ENCODE assay signal across 26 cellular contexts in genomic region chr10:120459185-120459584, GRCh38. TPM values are rescaled to one million over a fixed set of nuclear protein-coding genes. Genes with fewer than 3 reads are reported as not detected.
A peak's percentile ranks its signal among the peaks of the same experiment; 100 is the strongest.
DNase-seq lines count a peak whose midpoint lies in the region; ATAC-seq and TF ChIP-seq lines count a peak whose summit lies in the region.
"Had no signal": no experiment of that assay in that cellular context is flagged by ENCODE, and none has a peak within 500 bp of the region (broad histone marks: within the 10 kb centered on the region; RNA-seq: fewer than 3 reads in every experiment).

No MANE protein-coding gene starts in this region.

- H3K36me3 Mint-ChIP-seq in endodermal cell (ENCODE audit: low read depth), result no peaks in the 10 kb centered on the region
- no peaks in the 10 kb centered on the region for H3K36me3 Mint-ChIP-seq in CD8-positive, alpha-beta memory T cell
- H3K36me3 Mint-ChIP-seq: activated naive CD8-positive, alpha-beta T cell; mesothelial cell of epicardium; naive thymus-derived CD8-positive, alpha-beta T cell; stimulated activated naive B cell treated with anti-CD40 and anti-IgM and Interleukin-4, amounts not matched to agents 10 μg/mL and 1 μg/mL and 100 μg/mL, for 72 hours had no signal

- H3K4me3 ChIP-seq in endodermal cell (ENCODE audit: low read length) (peak overlapping the region; percentile 39), ascending aorta (no peak overlapping the region), PC-9 (no peak overlapping the region)
- H3K4me3 ChIP-seq in CD8-positive, alpha-beta memory T cell (ENCODE audit: low read length), result no peak overlapping the region
- H3K4me3 ChIP-seq: right atrium auricular region, thoracic aorta had no signal

- no peak overlapping the region for H3K27ac ChIP-seq in endodermal cell (ENCODE audit: low read depth, low read length)
- H3K27ac ChIP-seq in ascending aorta, result no peak overlapping the region
- H3K27ac ChIP-seq in PC-9, result no peak overlapping the region
- no peak overlapping the region for H3K27ac ChIP-seq in CD8-positive, alpha-beta memory T cell (ENCODE audit: low read depth, low read length)
- H3K27ac ChIP-seq: KMS-11, right atrium auricular region, thoracic aorta had no signal

- H3K27me3 Mint-ChIP-seq in endodermal cell (ENCODE audit: insufficient read depth), result peaks cover 39% of the 10 kb centered on the region
- H3K27me3 Mint-ChIP-seq in CD8-positive, alpha-beta memory T cell, result peaks cover 26 to 41% of the 10 kb centered on the region in 2 donors

- TF ChIP-seq CTCF in endodermal cell (conservative IDR thresholded peaks at IDR 0.05) (no peak), ascending aorta (IDR thresholded peaks at IDR 0.05) (no peak), PC-9 (conservative IDR thresholded peaks at IDR 0.05) (no peak)

- no peak overlapping the region for H3K27ac Mint-ChIP-seq in endodermal cell
- H3K27ac Mint-ChIP-seq in CD8-positive, alpha-beta memory T cell, result no peak overlapping the region
- H3K27ac Mint-ChIP-seq: activated CD4-positive, alpha-beta memory T cell treated with anti-CD3 and anti-CD28 coated beads, Interleukin-2, amount 10 ng/mL, durations not matched to agents 7 days and 5 days; activated naive CD8-positive, alpha-beta T cell; CD14-positive monocyte; mesothelial cell of epicardium; naive thymus-derived CD8-positive, alpha-beta T cell; stimulated activated naive B cell treated with anti-CD40 and anti-IgM and Interleukin-4, amounts not matched to agents 10 μg/mL and 1 μg/mL and 100 μg/mL, for 72 hours had no signal

- POLR2A ChIA-PET in PC-9 (lab: Charles Lee; ENCODE audit: unreplicated experiment), result no interaction called here
- POLR2A ChIA-PET in CD8-positive, alpha-beta memory T cell (lab: Charles Lee), result no interaction called here

- peaks cover 20% of the 10 kb centered on the region for H3K4me1 ChIP-seq in endodermal cell (ENCODE audit: control insufficient read depth, insufficient read depth, low read length)
- H3K4me1 ChIP-seq in ascending aorta, result peaks cover 0 to 7% of the 10 kb centered on the region in 2 donors
- H3K4me1 ChIP-seq in PC-9 (replicated peaks; ENCODE audit: insufficient read depth), result no peaks in the 10 kb centered on the region
- no peaks in the 10 kb centered on the region for H3K4me1 ChIP-seq in CD8-positive, alpha-beta memory T cell (ENCODE audit: insufficient read depth, low read length)

- CTCF ChIA-PET in PC-9 (lab: Charles Lee), result no interaction called here
- CTCF ChIA-PET in CD8-positive, alpha-beta memory T cell (lab: Charles Lee), result no interaction called here

- H3K79me2 ChIP-seq in PC-9 (ENCODE audit: low read depth), result no peaks in the 10 kb centered on the region

- H4K20me1 ChIP-seq in PC-9 (ENCODE audit: insufficient read depth), result no peaks in the 10 kb centered on the region

- H3K36me3 ChIP-seq in endodermal cell (ENCODE audit: control insufficient read depth, insufficient read depth, low read length) (no peaks in the 10 kb centered on the region), ascending aorta (no peaks in the 10 kb centered on the region), PC-9 (ENCODE audit: low read depth) (no peaks in the 10 kb centered on the region)
- H3K36me3 ChIP-seq in CD8-positive, alpha-beta memory T cell (ENCODE audit: insufficient read depth, low read length), result no peaks in the 10 kb centered on the region
- H3K36me3 ChIP-seq: right atrium auricular region, thoracic aorta had no signal

- 70 to 73% methylated on average over 5 of the region's 5 CpGs for whole genome bisulfite sequencing in endodermal cell (ENCODE audit: insufficient coverage in 1 of 2, insufficient read length in 1 of 2), 2 experiments

- peaks cover 40% of the 10 kb centered on the region for H3K4me1 Mint-ChIP-seq in endodermal cell
- no peaks in the 10 kb centered on the region for H3K4me1 Mint-ChIP-seq in CD8-positive, alpha-beta memory T cell

- no peaks in the 10 kb centered on the region for H3K9me2 ChIP-seq in PC-9 (ENCODE audit: insufficient read depth)

- intact Hi-C loops in ascending aorta (cut with DNase I) (no loop called here), PC-9 (cut with micrococcal nuclease; ENCODE audit: unreplicated experiment) (no loop called here)

- H3F3A ChIP-seq in PC-9 (ENCODE audit: insufficient read depth, low read depth), result no peaks in the 10 kb centered on the region

- BruUV-seq in PC-9 (replicated peaks; lab: Mats Ljungman, UMichigan), result no TSS peak

- no peak for ATAC-seq in GM18520 (IDR thresholded peaks at IDR 0.05; ENCODE audit: unreplicated experiment)
- ATAC-seq: left lobe of liver; naive thymus-derived CD8-positive, alpha-beta T cell; stimulated activated naive B cell treated with anti-CD40 and anti-IgM and Interleukin-4, amounts not matched to agents 10 μg/mL and 1 μg/mL and 100 μg/mL, for 72 hours had no signal

- H2AFZ ChIP-seq in PC-9, result no peak overlapping the region

- H3K4me2 ChIP-seq in PC-9, result no peak overlapping the region
- H3K4me2 ChIP-seq: KMS-11 had no signal

- no peaks in the 10 kb centered on the region for H3K9me3 ChIP-seq in endodermal cell (ENCODE audit: control insufficient read depth, low read length)
- no peaks in the 10 kb centered on the region for H3K9me3 ChIP-seq in ascending aorta
- no peaks in the 10 kb centered on the region for H3K9me3 ChIP-seq in PC-9 (ENCODE audit: insufficient read depth, low read depth)
- H3K9me3 ChIP-seq in CD8-positive, alpha-beta memory T cell (ENCODE audit: low read length), result no peaks in the 10 kb centered on the region
- H3K9me3 ChIP-seq: right atrium auricular region, thoracic aorta had no signal

- peaks cover 32% of the 10 kb centered on the region for H3K27me3 ChIP-seq in endodermal cell (ENCODE audit: control insufficient read depth, insufficient read depth, low read length, poor library complexity, severe bottlenecking)
- peaks cover 5% of the 10 kb centered on the region for H3K27me3 ChIP-seq in ascending aorta
- no peaks in the 10 kb centered on the region for H3K27me3 ChIP-seq in PC-9 (ENCODE audit: insufficient read depth, low read depth)
- H3K27me3 ChIP-seq in CD8-positive, alpha-beta memory T cell (ENCODE audit: insufficient read depth, low read length, poor library complexity, severe bottlenecking), result no peaks in the 10 kb centered on the region

- DNase-seq in COLO829 (ENCODE audit: low spot score) (peak; percentile 72), OCI-M2 (lab: John Stamatoyannopoulos, UW; ENCODE audit: unreplicated experiment) (peak; percentile 60), endodermal cell (no peak), pons (ENCODE audit: low spot score) (peak; percentile 77), ascending aorta (ENCODE audit: low spot score in 2 of 2) (no peak), PC-9 (no peak)
- DNase-seq in CD8-positive, alpha-beta memory T cell, result no peak
- DNase-seq: activated CD4-positive, alpha-beta memory T cell treated with anti-CD3 and anti-CD28 coated beads, Interleukin-2, amount 10 ng/mL, durations not matched to agents 7 days and 5 days; DMS153; effector CD4-positive, alpha-beta T cell; foreskin fibroblast; GOT3; naive thymus-derived CD8-positive, alpha-beta T cell; RPMI8226; stimulated activated CD4-positive, alpha-beta T cell treated with anti-CD3 and anti-CD28 coated beads, Interleukin-12 subunit alpha, Interleukin-12 subunit beta, amount 100 ng/mL, for 4 hours; stimulated activated CD4-positive, alpha-beta T cell treated with anti-CD3 and anti-CD28 coated beads, Interleukin-4, amount 100 ng/mL, for 24 hours; stimulated activated naive B cell treated with anti-CD40 and anti-IgM and Interleukin-4, amounts not matched to agents 10 μg/mL and 1 μg/mL and 100 μg/mL, for 72 hours had no signal

- H3K9me3 Mint-ChIP-seq in endodermal cell, result no peaks in the 10 kb centered on the region
- peaks cover 0 to 5% (median 2%) of the 10 kb centered on the region in 5 donors for H3K9me3 Mint-ChIP-seq in CD8-positive, alpha-beta memory T cell
- H3K9me3 Mint-ChIP-seq: activated CD4-positive, alpha-beta memory T cell treated with anti-CD3 and anti-CD28 coated beads, Interleukin-2, amount 10 ng/mL, durations not matched to agents 7 days and 5 days; mesothelial cell of epicardium; naive thymus-derived CD8-positive, alpha-beta T cell had no signal

- H3K4me3 Mint-ChIP-seq in endodermal cell, result no peak overlapping the region
- H3K4me3 Mint-ChIP-seq in CD8-positive, alpha-beta memory T cell, result no peak overlapping the region
- H3K4me3 Mint-ChIP-seq: activated CD4-positive, alpha-beta memory T cell treated with anti-CD3 and anti-CD28 coated beads, Interleukin-2, amount 10 ng/mL, durations not matched to agents 7 days and 5 days; activated naive CD8-positive, alpha-beta T cell; stimulated activated naive B cell treated with anti-CD40 and anti-IgM and Interleukin-4, amounts not matched to agents 10 μg/mL and 1 μg/mL and 100 μg/mL, for 72 hours had no signal

- H3K9ac ChIP-seq in endodermal cell (ENCODE audit: extremely low read depth, low read length, poor library complexity, severe bottlenecking), result no peak overlapping the region
- H3K9ac ChIP-seq: KMS-11 had no signal

RNA-seq across cellular contexts. Expression of gene PLPP4, which starts 2.2 kb away (rescaled TPM):
- total RNA-seq in endodermal cell, result 10 to 100 TPM in 1 of 2 donors, 1 to 10 TPM in 1; 8.7 to 14.4 TPM
- 1.7 TPM for polyA plus RNA-seq in endodermal cell (2013, experiment 1 of 2)
- 2.0 TPM for polyA plus RNA-seq in endodermal cell (2013, experiment 2 of 2)
- not detected for total RNA-seq in ascending aorta
- total RNA-seq in PC-9 (2021), result not detected in 2 replicates
- not detected for total RNA-seq in CD8-positive, alpha-beta memory T cell
- not detected for polyA plus RNA-seq in CD8-positive, alpha-beta memory T cell
- total RNA-seq: activated CD4-positive, alpha-beta memory T cell treated with anti-CD3 and anti-CD28 coated beads, Interleukin-2, amount 10 ng/mL, durations not matched to agents 7 days and 5 days; naive thymus-derived CD8-positive, alpha-beta T cell; right atrium auricular region; thoracic aorta had no signal
- polyA plus RNA-seq: CD14-positive monocyte; esophagus; naive thymus-derived CD8-positive, alpha-beta T cell had no signal

Comparison
In these comparisons a context has a peak if more than half of its experiments do, and no peak if none do; other contexts are left out.
1. DNase-seq: peak in COLO829 (single experiment), OCI-M2 (single experiment) and pons (single experiment); none in endodermal cell (single experiment), ascending aorta (0 of 2), PC-9 (0 of 2) and CD8-positive, alpha-beta memory T cell (0 of 5).